In genomic region chr12:104719700-104720345, GRCh38 we compare ENCODE assay signal across 8 cellular contexts.
DNase-seq lines count a peak whose midpoint lies in the region; ATAC-seq and TF ChIP-seq lines count a peak whose summit lies in the region.

No MANE protein-coding gene starts in this region.

- no peaks in the 10 kb centered on the region for H3K9me3 ChIP-seq in MM.1S (replicated peaks; ENCODE audit: insufficient read depth, low read length)
- no peaks in the 10 kb centered on the region for H3K9me3 ChIP-seq in prostate gland

- H3K9me2 ChIP-seq in MM.1S (replicated peaks; ENCODE audit: insufficient read depth, low read length) = no peaks in the 10 kb centered on the region

- H3K4me2 ChIP-seq in MM.1S (ENCODE audit: low read depth, low read length) = peak overlapping the region; percentile 48

- no peak for TF ChIP-seq CTCF in GM06990 (IDR thresholded peaks at IDR 0.05; ENCODE audit: insufficient read depth, low read length, poor library complexity, severe bottlenecking)
- no peak for TF ChIP-seq CTCF in MM.1S (IDR thresholded peaks at IDR 0.05; ENCODE audit: low read length)
- no peak for TF ChIP-seq CTCF in prostate gland (IDR thresholded peaks at IDR 0.05)

- no peaks in the 10 kb centered on the region for H4K20me1 ChIP-seq in MM.1S (ENCODE audit: insufficient read depth, low read length)

- peak overlapping the region; percentile 59; the same call in 1 of the 2 replicates for H3K27ac ChIP-seq in MM.1S (ENCODE audit: low read length)
- peak overlapping the region; percentile 63 to 65 for H3K27ac ChIP-seq in prostate gland

- peak overlapping the region; percentile 32 for H3K4me3 ChIP-seq in GM06990 (replicated peaks; ENCODE audit: low read depth, low read length)
- peak overlapping the region; percentile 29; the same call in 1 of the 2 replicates for H3K4me3 ChIP-seq in MM.1S (ENCODE audit: low read length)
- H3K4me3 ChIP-seq in prostate gland = peak overlapping the region; percentile 6 to 7

- H3K36me3 ChIP-seq in GM06990 (ENCODE audit: control insufficient read depth, insufficient read depth, low read length) = no peaks in the 10 kb centered on the region
- H3K36me3 ChIP-seq in MM.1S (replicated peaks; ENCODE audit: insufficient read depth, low read length) = no peaks in the 10 kb centered on the region
- H3K36me3 ChIP-seq in prostate gland = no peaks in the 10 kb centered on the region

- H3K9ac ChIP-seq in MM.1S (ENCODE audit: low read length) = peak overlapping the region; percentile 3; the same call in 1 of the 2 replicates

- peak overlapping the region; percentile 95 to 99 for H3K27ac Mint-ChIP-seq in effector memory CD8-positive, alpha-beta T cell

- H3K4me3 Mint-ChIP-seq in effector memory CD8-positive, alpha-beta T cell = peak overlapping the region; percentile 75 to 85

- peaks cover 18% of the 10 kb centered on the region for H3K36me3 Mint-ChIP-seq in effector memory CD8-positive, alpha-beta T cell (ENCODE audit: insufficient read depth)

- H3K27me3 ChIP-seq in GM06990 (replicated peaks; ENCODE audit: control insufficient read depth, insufficient read depth, low read length) (no peaks in the 10 kb centered on the region), MM.1S (replicated peaks; ENCODE audit: insufficient read depth, low read length) (no peaks in the 10 kb centered on the region), prostate gland (replicated peaks; ENCODE audit: insufficient read depth) (no peaks in the 10 kb centered on the region)

- no peaks in the 10 kb centered on the region for H3K27me3 Mint-ChIP-seq in effector memory CD8-positive, alpha-beta T cell

- intact Hi-C loops in prostate gland (cut with DNase I) = no loop called here

- H3K4me1 Mint-ChIP-seq in effector memory CD8-positive, alpha-beta T cell (ENCODE audit: low read depth in 2 of 2) = peaks cover 57 to 73% of the 10 kb centered on the region in 2 donors

- no peak for DNase-seq in GM06990 (ENCODE audit: extremely low read depth, insufficient read length)
- no peak for DNase-seq in MM.1S
- DNase-seq in effector memory CD8-positive, alpha-beta T cell = no peak
- no peak for DNase-seq in prostate gland (ENCODE audit: low spot score)
- no peak for DNase-seq in stimulated activated CD4-positive, alpha-beta T cell treated with anti-CD3 and anti-CD28 coated beads, Interleukin-2, amount 100 ng/mL, for 48 hours
- no peak for DNase-seq in stimulated activated CD4-positive, alpha-beta T cell treated with anti-CD3 and anti-CD28 coated beads, Interleukin-15, amount 100 ng/mL, for 24 hours
- no peak for DNase-seq in NCI-H2196 treated with DMSO at 0.1 percent for 48 hours (lab: John Stamatoyannopoulos, UW; ENCODE audit: unreplicated experiment)

- H3K4me1 ChIP-seq in MM.1S (ENCODE audit: low read length) (no peaks in the 10 kb centered on the region; the same call in 1 of the 2 replicates), prostate gland (replicated peaks) (no peaks in the 10 kb centered on the region)

- TF ChIP-seq POLR2A in prostate gland (IDR thresholded peaks at IDR 0.05) = no peak

- no peaks in the 10 kb centered on the region for H3K9me3 Mint-ChIP-seq in effector memory CD8-positive, alpha-beta T cell

- no peaks in the 10 kb centered on the region for H3K79me2 ChIP-seq in MM.1S (ENCODE audit: low read length)

- WGBS in prostate gland = 84% methylated on average over 13 of the region's 13 CpGs

- no peak for ATAC-seq in effector memory CD8-positive, alpha-beta T cell (replicated peaks)
- ATAC-seq in HG02973 (IDR thresholded peaks at IDR 0.05; ENCODE audit: unreplicated experiment) = no peak

- no peak overlapping the region for H2AFZ ChIP-seq in MM.1S (ENCODE audit: low read length)

- H3F3A ChIP-seq in MM.1S (ENCODE audit: insufficient read depth, low read length) = no peaks in the 10 kb centered on the region
